12 cellular contexts compared by ENCODE assay signal in the genomic region with DNA sequence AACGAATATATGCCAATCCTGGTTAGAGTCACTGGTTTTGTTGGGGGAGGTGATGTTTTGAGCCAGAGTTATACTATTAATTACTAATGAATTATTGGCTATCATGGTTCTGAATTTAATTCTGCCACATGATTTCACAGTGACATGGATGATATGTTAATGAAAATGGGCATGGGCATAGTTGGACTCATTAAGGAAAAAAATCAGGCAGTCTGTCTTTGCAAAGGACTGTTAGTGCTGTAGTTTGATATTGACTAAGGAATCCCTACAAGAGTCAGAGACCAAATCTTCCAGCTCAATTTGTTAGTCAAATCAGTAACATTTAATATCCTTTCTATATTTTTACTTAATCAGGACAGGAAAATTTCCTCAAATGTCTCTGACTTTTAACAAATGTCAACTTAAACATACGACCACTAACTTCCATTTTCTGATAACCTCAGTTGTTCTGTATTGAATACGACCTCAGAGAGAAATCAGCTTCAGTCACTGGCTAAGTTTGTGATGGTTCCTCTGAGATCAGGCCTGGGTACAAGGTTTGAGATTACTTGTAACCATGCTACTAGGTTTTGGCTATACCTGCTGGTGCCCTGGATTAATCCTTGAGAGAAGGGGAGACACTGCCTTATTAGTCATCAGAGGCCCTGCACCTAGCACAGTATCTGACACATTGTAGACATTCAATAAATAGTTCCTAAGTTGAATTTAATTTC. TPM values are rescaled to one million over a fixed set of nuclear protein-coding genes. Genes with fewer than 3 reads are reported as not detected.
DNase-seq lines count a peak whose midpoint lies in the region; ATAC-seq, FAIRE-seq and TF ChIP-seq lines count a peak whose summit lies in the region.
"Had no signal": no experiment of that assay in that cellular context is flagged by ENCODE, and none has a peak within 500 bp of the region (broad histone marks: within the 10 kb centered on the region; RNA-seq: fewer than 3 reads in every experiment).

No MANE protein-coding gene starts in this region.

- ATAC-seq in central memory CD8-positive, alpha-beta T cell (replicated peaks; ENCODE audit: extremely low read depth, poor library complexity, severe bottlenecking), result peak; percentile 35
- ATAC-seq in natural killer cell treated with Interleukin-12 subunit alpha and Interleukin-12 subunit beta and Interleukin-15 and Interleukin-18, amount 100 ng/mL, for 72 hours, result peak in 1 of 2 donors; percentile 48
- no peak for ATAC-seq in HG03097 (IDR thresholded peaks at IDR 0.05; ENCODE audit: low FRiP score, unreplicated experiment)

- CTCF ChIA-PET in Calu3 (lab: Charles Lee), result no interaction called here

- no peaks in the 10 kb centered on the region for H3K9me3 ChIP-seq in vagina

- intact Hi-C loops in Calu3 (cut with micrococcal nuclease; ENCODE audit: unreplicated experiment), result no loop called here
- intact Hi-C loops in vagina (cut with DNase I), result no loop called here

- peak overlapping the region; percentile 98 for H3K27ac Mint-ChIP-seq in Calu3 (ENCODE audit: unreplicated experiment)
- peak overlapping the region; percentile 47 for H3K27ac Mint-ChIP-seq in central memory CD8-positive, alpha-beta T cell (ENCODE audit: low read depth)
- H3K27ac Mint-ChIP-seq in natural killer cell treated with Interleukin-12 subunit alpha and Interleukin-12 subunit beta and Interleukin-15 and Interleukin-18, amount 100 ng/mL, for 72 hours, result peak overlapping the region; percentile 57 to 70

- no peak overlapping the region for H3K4me3 ChIP-seq in vagina
- H3K4me3 ChIP-seq: adrenal gland had no signal

- peaks cover 45% of the 10 kb centered on the region for H3K4me1 Mint-ChIP-seq in Calu3 (ENCODE audit: low read depth, unreplicated experiment)
- H3K4me1 Mint-ChIP-seq in central memory CD8-positive, alpha-beta T cell, result peaks cover 2% of the 10 kb centered on the region
- peaks cover 28 to 38% of the 10 kb centered on the region in 2 donors for H3K4me1 Mint-ChIP-seq in natural killer cell treated with Interleukin-12 subunit alpha and Interleukin-12 subunit beta and Interleukin-15 and Interleukin-18, amount 100 ng/mL, for 72 hours (ENCODE audit: low read depth in 2 of 2)

- H3K36me3 ChIP-seq in vagina, result peaks cover 0 to 41% of the 10 kb centered on the region in 2 donors

- FAIRE-seq in frontal cortex (lab: Jason Lieb, UNC), result no peak
- FAIRE-seq: H1 had no signal

- no peaks in the 10 kb centered on the region for H3K27me3 Mint-ChIP-seq in Calu3 (ENCODE audit: unreplicated experiment)
- H3K27me3 Mint-ChIP-seq in central memory CD8-positive, alpha-beta T cell, result no peaks in the 10 kb centered on the region
- H3K27me3 Mint-ChIP-seq in natural killer cell treated with Interleukin-12 subunit alpha and Interleukin-12 subunit beta and Interleukin-15 and Interleukin-18, amount 100 ng/mL, for 72 hours, result no peaks in the 10 kb centered on the region

- TF ChIP-seq POLR2A in vagina (IDR thresholded peaks at IDR 0.05), result no peak

- H3K27ac ChIP-seq in vagina, result no peak overlapping the region
- H3K27ac ChIP-seq: adrenal gland, VCaP had no signal

- H3K36me3 Mint-ChIP-seq in Calu3 (ENCODE audit: insufficient read depth, unreplicated experiment), result peaks cover 88% of the 10 kb centered on the region
- H3K36me3 Mint-ChIP-seq in central memory CD8-positive, alpha-beta T cell (ENCODE audit: insufficient read depth), result peaks cover 53% of the 10 kb centered on the region
- peaks cover 35% of the 10 kb centered on the region for H3K36me3 Mint-ChIP-seq in natural killer cell treated with Interleukin-12 subunit alpha and Interleukin-12 subunit beta and Interleukin-15 and Interleukin-18, amount 100 ng/mL, for 72 hours

- no peaks in the 10 kb centered on the region for H3K27me3 ChIP-seq in vagina
- H3K27me3 ChIP-seq: adrenal gland had no signal

- TF ChIP-seq CTCF in Calu3 (IDR thresholded peaks at IDR 0.05; ENCODE audit: unreplicated experiment), result no peak
- TF ChIP-seq CTCF in vagina (IDR thresholded peaks at IDR 0.05), result no peak

- DNase-seq in Calu3 (no peak), M059J (ENCODE audit: low read depth) (peak; percentile 42), vagina (ENCODE audit: extremely low spot score in 2 of 2) (no peak), frontal cortex (ENCODE audit: low spot score in 2 of 2) (no peak), NCI-H2171 (lab: John Stamatoyannopoulos, UW) (no peak)
- DNase-seq in central memory CD8-positive, alpha-beta T cell (ENCODE audit: low spot score in 2 of 2), result no peak
- DNase-seq in natural killer cell treated with Interleukin-12 subunit alpha and Interleukin-12 subunit beta and Interleukin-15 and Interleukin-18, amount 100 ng/mL, for 72 hours (ENCODE audit: low spot score), result no peak
- DNase-seq: adrenal gland, immature natural killer cell had no signal

- no peaks in the 10 kb centered on the region for H3K4me1 ChIP-seq in vagina
- H3K4me1 ChIP-seq: adrenal gland had no signal

- H3K4me3 Mint-ChIP-seq in Calu3 (ENCODE audit: low read depth, unreplicated experiment), result peak overlapping the region; percentile 59
- H3K4me3 Mint-ChIP-seq in central memory CD8-positive, alpha-beta T cell, result no peak overlapping the region
- H3K4me3 Mint-ChIP-seq in natural killer cell treated with Interleukin-12 subunit alpha and Interleukin-12 subunit beta and Interleukin-15 and Interleukin-18, amount 100 ng/mL, for 72 hours, result no peak overlapping the region
- H3K4me3 Mint-ChIP-seq: immature natural killer cell had no signal

- BruUV-seq in Calu3 (replicated peaks; lab: Mats Ljungman, UMichigan), result no TSS peak

- H3K9me3 Mint-ChIP-seq in Calu3 (ENCODE audit: low read depth, unreplicated experiment), result no peaks in the 10 kb centered on the region
- H3K9me3 Mint-ChIP-seq in central memory CD8-positive, alpha-beta T cell, result no peaks in the 10 kb centered on the region
- H3K9me3 Mint-ChIP-seq in natural killer cell treated with Interleukin-12 subunit alpha and Interleukin-12 subunit beta and Interleukin-15 and Interleukin-18, amount 100 ng/mL, for 72 hours, result no peaks in the 10 kb centered on the region
- H3K9me3 Mint-ChIP-seq: immature natural killer cell had no signal

RNA-seq across cellular contexts. Expression of gene NFKBIZ, which starts 13.3 kb away (rescaled TPM):
- 217 and 227 TPM in 2 replicates for total RNA-seq in Calu3 (2022)
- 5.4 and 9.6 TPM in 2 replicates for total RNA-seq in M059J (2014; rRNA removed; shearing (Covaris generic))
- 100 to 1,000 TPM; 314 to 418 TPM for total RNA-seq in natural killer cell treated with Interleukin-12 subunit alpha and Interleukin-12 subunit beta and Interleukin-15 and Interleukin-18, amount 100 ng/mL, for 72 hours
- total RNA-seq in vagina, result 136 TPM
- total RNA-seq in frontal cortex, result 2.4 TPM

Comparison
In these comparisons a context has a peak if more than half of its experiments do, and no peak if none do; other contexts are left out.
1. H3K27ac Mint-ChIP-seq: peak in every context shown above with its lines; median percentile 98 in Calu3; 64 in natural killer cell treated with Interleukin-12 subunit alpha and Interleukin-12 subunit beta and Interleukin-15 and Interleukin-18, amount 100 ng/mL, for 72 hours; 47 in central memory CD8-positive, alpha-beta T cell.
2. RNA of gene NFKBIZ, which starts 13.3 kb away (total RNA-seq): 314 to 418 TPM in natural killer cell treated with Interleukin-12 subunit alpha and Interleukin-12 subunit beta and Interleukin-15 and Interleukin-18, amount 100 ng/mL, for 72 hours, 217 to 227 TPM in Calu3 and 136 TPM in vagina (single experiment); 5.4 to 9.6 TPM in M059J and 2.4 TPM in frontal cortex (single experiment); every median in the first group is over 10 times any median in the second.